In genomic region chr11:47121731-47122130, GRCh38 we compare ENCODE assay signal across 17 cellular contexts. TPM values are rescaled to one million over a fixed set of nuclear protein-coding genes. Genes with fewer than 3 reads are reported as not detected.
DNase-seq lines count a peak whose midpoint lies in the region; ATAC-seq and TF ChIP-seq lines count a peak whose summit lies in the region.
"Had no signal": no experiment of that assay in that cellular context is flagged by ENCODE, and none has a peak within 500 bp of the region (broad histone marks: within the 10 kb centered on the region; RNA-seq: fewer than 3 reads in every experiment).

No MANE protein-coding gene starts in this region.

- no peak overlapping the region for H3K23ac ChIP-seq in IMR-90 (ENCODE audit: low read depth, low read length)

- H3K79me1 ChIP-seq in IMR-90 (ENCODE audit: low read depth in 1 of 2, low read length in 2 of 2) = no peaks in the 10 kb centered on the region; a peak in 1 of 4 replicates

- H3K36me3 ChIP-seq in IMR-90 (ENCODE audit: control insufficient read depth, insufficient read depth, low read length) (no peaks in the 10 kb centered on the region), body of pancreas (replicated peaks in 1 of 2; ENCODE audit: insufficient read depth in 1 of 2, low read depth in 2 of 2) (no peaks in the 10 kb centered on the region)
- H3K36me3 ChIP-seq: BLaER1, HAP-1 had no signal

- no peak overlapping the region for H2BK5ac ChIP-seq in IMR-90 (ENCODE audit: low read depth, low read length, poor library complexity, severe bottlenecking)

- H3K56ac ChIP-seq in IMR-90 (ENCODE audit: extremely low read depth, insufficient read depth, low read length) = no peak overlapping the region

- no peaks in the 10 kb centered on the region; the same call in 1 of the 2 replicates for H4K20me1 ChIP-seq in IMR-90 (ENCODE audit: insufficient read depth, low read length)
- H4K20me1 ChIP-seq: BLaER1 had no signal

- no peak overlapping the region for H2AFZ ChIP-seq in IMR-90 (replicated peaks; ENCODE audit: low read length, poor library complexity)

- H2BK20ac ChIP-seq in IMR-90 (ENCODE audit: low read depth, low read length) = no peak overlapping the region

- ATAC-seq in IMR-90 (ENCODE audit: low read depth) (no peak), body of pancreas (no peak), HG03432 (IDR thresholded peaks at IDR 0.05; ENCODE audit: unreplicated experiment) (no peak), Right ventricle myocardium superior (ENCODE audit: poor library complexity) (no peak)
- ATAC-seq: CD8-positive, alpha-beta T cell had no signal

- H3K9me1 ChIP-seq in IMR-90 (ENCODE audit: insufficient read depth, low read length) = no peaks in the 10 kb centered on the region; the same call in 1 of the 2 replicates

- H3K18ac ChIP-seq in IMR-90 (ENCODE audit: low read depth, low read length) = no peak overlapping the region

- TF ChIP-seq POLR2A in IMR-90 (IDR thresholded peaks at IDR 0.05; ENCODE audit: low read depth, low read length) (no peak), body of pancreas (IDR thresholded peaks at IDR 0.05) (no peak)

- no peak for TF ChIP-seq CTCF in IMR-90 (conservative IDR thresholded peaks at IDR 0.05; ENCODE audit: low read depth, low read length)
- no peak for TF ChIP-seq CTCF in body of pancreas (IDR thresholded peaks at IDR 0.05)
- no peak for TF ChIP-seq CTCF in neural crest cell (conservative IDR thresholded peaks at IDR 0.05)

- H3K14ac ChIP-seq in IMR-90 (replicated peaks; ENCODE audit: low read depth, low read length) = no peak overlapping the region

- peaks cover 6% of the 10 kb centered on the region for H3K36me3 Mint-ChIP-seq in neural crest cell (ENCODE audit: low read depth)
- H3K36me3 Mint-ChIP-seq: CD4-positive, CD25-positive, alpha-beta regulatory T cell; CD8-positive, alpha-beta T cell had no signal

- no peak overlapping the region for H2AK5ac ChIP-seq in IMR-90 (ENCODE audit: low read depth, low read length)

- H2BK15ac ChIP-seq in IMR-90 (ENCODE audit: low read depth, low read length) = no peak overlapping the region

- no peaks in the 10 kb centered on the region for H3K27me3 Mint-ChIP-seq in neural crest cell (ENCODE audit: low read depth)
- H3K27me3 Mint-ChIP-seq: B cell; CD4-positive, CD25-positive, alpha-beta regulatory T cell had no signal

- peak overlapping the region; percentile 14 for H3K27ac Mint-ChIP-seq in neural crest cell (ENCODE audit: unreplicated experiment)
- H3K27ac Mint-ChIP-seq: B cell; CD4-positive, CD25-positive, alpha-beta regulatory T cell; CD8-positive, alpha-beta T cell; HFFc6 had no signal

- dilution Hi-C loops in IMR-90 (cut with HindIII; ENCODE audit: low sequenced_read_pairs, unreplicated experiment) = no loop called here

- no peaks in the 10 kb centered on the region for H3K27me3 ChIP-seq in IMR-90 (ENCODE audit: control insufficient read depth, insufficient read depth, low read length)
- no peaks in the 10 kb centered on the region for H3K27me3 ChIP-seq in body of pancreas
- H3K27me3 ChIP-seq: BLaER1 had no signal

- no peak overlapping the region for H2BK120ac ChIP-seq in IMR-90 (ENCODE audit: low read depth, low read length)

- no peak overlapping the region for H3K4me3 Mint-ChIP-seq in neural crest cell
- H3K4me3 Mint-ChIP-seq: B cell; CD4-positive, CD25-positive, alpha-beta regulatory T cell; CD8-positive, alpha-beta T cell; HFFc6 had no signal

- no peak overlapping the region for H3K27ac ChIP-seq in IMR-90 (ENCODE audit: insufficient read depth, low read length)
- peak overlapping the region in 3 of 4 donors; percentile 25 to 86 (median 79) for H3K27ac ChIP-seq in body of pancreas
- H3K27ac ChIP-seq: BLaER1, C4-2B had no signal

- H3K9me3 ChIP-seq in IMR-90 (ENCODE audit: control insufficient read depth, insufficient read depth, low read length) (no peaks in the 10 kb centered on the region), body of pancreas (no peaks in the 10 kb centered on the region)
- H3K9me3 ChIP-seq: Caco-2, HAP-1 had no signal

- in situ Hi-C loops in IMR-90 (cut with MboI; ENCODE audit: low sequenced_read_pairs) = no loop called here

- no peak overlapping the region for H3K4me3 ChIP-seq in IMR-90 (ENCODE audit: insufficient read depth, low read depth, low read length)
- H3K4me3 ChIP-seq in body of pancreas = no peak overlapping the region
- H3K4me3 ChIP-seq: BLaER1, HAP-1 had no signal

- intact Hi-C loops in IMR-90 (cut with micrococcal nuclease) (no loop called here), body of pancreas (cut with DNase I) (no loop called here), cardiac septum (cut with DNase I) (no loop called here), Right ventricle myocardium superior (cut with DNase I) (no loop called here)

- H4K8ac ChIP-seq in IMR-90 (ENCODE audit: low read depth in 2 of 2, low read length in 2 of 2) = no peak overlapping the region

- peaks cover 8% of the 10 kb centered on the region for H3K4me1 Mint-ChIP-seq in neural crest cell
- H3K4me1 Mint-ChIP-seq: B cell had no signal

- DNase-seq in IMR-90 (no peak), body of pancreas (no peak), neural crest cell (ENCODE audit: low read depth, low spot score) (no peak), cardiac septum (ENCODE audit: low spot score) (no peak), Right ventricle myocardium superior (no peak)
- DNase-seq: Caco-2; CD4-positive, CD25-positive, alpha-beta regulatory T cell; CD8-positive, alpha-beta T cell; DMS153; DND-41; GOT3; HFFc6 had no signal

- TF ChIP-seq RAD21 in IMR-90 (IDR thresholded peaks at IDR 0.05; ENCODE audit: low read length) = no peak

- no peak overlapping the region for H3K4me2 ChIP-seq in IMR-90 (ENCODE audit: low read depth, low read length)
- H3K4me2 ChIP-seq: BLaER1 had no signal

- H3K4me1 ChIP-seq in IMR-90 (ENCODE audit: control insufficient read depth, insufficient read depth, low read length) (no peaks in the 10 kb centered on the region), body of pancreas (peaks cover 42% of the 10 kb centered on the region)
- H3K4me1 ChIP-seq: Caco-2 had no signal

- CTCF ChIA-PET in IMR-90 (lab: Yijun Ruan, JAX) = no interaction called here

- BruUV-seq in IMR-90 (replicated peaks; lab: Mats Ljungman, UMichigan) = no TSS peak

- H3K9ac ChIP-seq in IMR-90 (ENCODE audit: low read depth, low read length) = no peak overlapping the region
- H3K9ac ChIP-seq: BLaER1 had no signal

- WGBS in IMR-90 (ENCODE audit: extremely low coverage in 2 of 2, insufficient read length in 1 of 2), 2 experiments = no CpG with 5 or more reads among the region's 2 CpGs
- WGBS in body of pancreas, 2 donors = 35 to 52% methylated on average over 2 of the region's 2 CpGs

- H4K91ac ChIP-seq in IMR-90 (ENCODE audit: insufficient read depth, low read depth, low read length) = no peak overlapping the region

- no peak overlapping the region for H2AK9ac ChIP-seq in IMR-90 (replicated peaks; ENCODE audit: low read depth, low read length, poor library complexity)

- H4K5ac ChIP-seq in IMR-90 (ENCODE audit: low read depth, low read length) = no peak overlapping the region

- H3K4ac ChIP-seq in IMR-90 (ENCODE audit: low read depth, low read length) = no peak overlapping the region

- POLR2A ChIA-PET in IMR-90 (lab: Charles Lee; ENCODE audit: unreplicated experiment) = interaction anchor here (0.5 kb wide), 1 partner anchor 162 kb away, joined by 3 read pairs; no protein-coding TSS in a partner anchor

- H3K9me3 Mint-ChIP-seq in neural crest cell = no peaks in the 10 kb centered on the region
- H3K9me3 Mint-ChIP-seq: CD4-positive, CD25-positive, alpha-beta regulatory T cell; CD8-positive, alpha-beta T cell; HFFc6 had no signal

TF ChIP-seq in IMR-90, 13 proteins besides CTCF, POLR2A, EP300 and RAD21:
- TF ChIP-seq RCOR1 (IDR thresholded peaks at IDR 0.05; ENCODE audit: insufficient replicate concordance, low read length) (no peak), MAFK (IDR thresholded peaks at IDR 0.05; ENCODE audit: low read depth, low read length) (peak; percentile 58)

RNA-seq across cellular contexts. Expression of gene ARFGAP2, which starts 54.9 kb away (rescaled TPM):
- total RNA-seq in IMR-90 (2012; rRNA removed) (87.8 and 114 TPM in 2 replicates), body of pancreas (100 to 1,000 TPM; 143 to 212 TPM), neural crest cell (108 and 110 TPM in 2 replicates), cardiac septum (72.3 TPM), Right ventricle myocardium superior (46.1 TPM)
- 35.1 and 54.7 TPM in 2 replicates for polyA plus RNA-seq in IMR-90 (2012; rRNA removed)
- polyA plus RNA-seq in IMR-90 (2012; cell fraction: cytosol; rRNA removed) = 39.1 and 42.9 TPM in 2 replicates
- polyA plus RNA-seq in IMR-90 (2012; cell fraction: nucleus; rRNA removed; ENCODE audit: low replicate concordance) = 145 and 146 TPM in 2 replicates
